23 cellular contexts compared by ENCODE assay signal in genomic region chr2:114545052-114545451, GRCh38.
DNase-seq lines count a peak whose midpoint lies in the region; ATAC-seq, FAIRE-seq and TF ChIP-seq lines count a peak whose summit lies in the region.
"Had no signal": no experiment of that assay in that cellular context is flagged by ENCODE, and none has a peak within 500 bp of the region (broad histone marks: within the 10 kb centered on the region; RNA-seq: fewer than 3 reads in every experiment).

No MANE protein-coding gene starts in this region.

- intact Hi-C loops in kidney (cut with DNase I), result no loop called here
- intact Hi-C loops in thyroid gland (cut with DNase I), result no loop called here
- intact Hi-C loops in posterior vena cava (cut with DNase I), result no loop called here

- DNase-seq in DMS 273 (lab: John Stamatoyannopoulos, UW; ENCODE audit: unreplicated experiment), result peak; percentile 69
- no peak for DNase-seq in WTC11 (ENCODE audit: low spot score)
- DNase-seq in kidney, result no peak
- DNase-seq in thyroid gland, result peak; percentile 31 to 33
- DNase-seq in AG20443 (ENCODE audit: low spot score), result no peak
- DNase-seq in posterior vena cava (ENCODE audit: low spot score), result no peak
- DNase-seq: 8988T; Caco-2; CD4-positive, CD25-positive, alpha-beta regulatory T cell; CD8-positive, alpha-beta T cell; DMS53; DMS79 treated with DMSO at 0.1 percent for 48 hours; GF-D8; GM23248; H7; HCEC 1CT had no signal

- TF ChIP-seq CTCF in WTC11 (IDR thresholded peaks at IDR 0.05) (no peak), kidney (IDR thresholded peaks at IDR 0.05; ENCODE audit: borderline replicate concordance, extremely low read depth, insufficient read depth) (no peak), thyroid gland (IDR thresholded peaks at IDR 0.05) (no peak)

- H3K9me3 ChIP-seq in kidney (ENCODE audit: control insufficient read depth in 1 of 2, low read length in 2 of 2) (no peaks in the 10 kb centered on the region), thyroid gland (no peaks in the 10 kb centered on the region)
- H3K9me3 ChIP-seq: BLaER1, Caco-2 had no signal

- H3K36me3 ChIP-seq in kidney (ENCODE audit: control insufficient read depth in 1 of 2, insufficient read depth in 2 of 2, low read length in 2 of 2) (no peaks in the 10 kb centered on the region), thyroid gland (no peaks in the 10 kb centered on the region)
- H3K36me3 ChIP-seq: BLaER1 had no signal

- no peaks in the 10 kb centered on the region; the same call in 1 of the 2 replicates for H3K27me3 Mint-ChIP-seq in WTC11 (ENCODE audit: low read depth)

- no peak overlapping the region for H3K27ac Mint-ChIP-seq in WTC11
- H3K27ac Mint-ChIP-seq: B cell; CD8-positive, alpha-beta T cell had no signal

- POLR2A ChIA-PET in WTC11 (lab: Charles Lee), result no interaction called here

- H3K27me3 ChIP-seq in thyroid gland, result no peaks in the 10 kb centered on the region
- H3K27me3 ChIP-seq: BLaER1 had no signal

- 86 to 91% methylated on average over 2 of the region's 2 CpGs for WGBS in thyroid gland, 2 donors

- no peak overlapping the region for H3K4me3 Mint-ChIP-seq in WTC11
- H3K4me3 Mint-ChIP-seq: B cell; CD4-positive, CD25-positive, alpha-beta regulatory T cell; CD8-positive, alpha-beta T cell had no signal

- H3K4me3 ChIP-seq in kidney (ENCODE audit: low read length in 2 of 2), result no peak overlapping the region
- no peak overlapping the region for H3K4me3 ChIP-seq in thyroid gland (replicated peaks in 1 of 3)
- H3K4me3 ChIP-seq: BLaER1, GM23248 had no signal

- CTCF ChIA-PET in WTC11 (lab: Charles Lee), result no interaction called here

- peaks cover 17% of the 10 kb centered on the region for H3K9me3 Mint-ChIP-seq in WTC11
- H3K9me3 Mint-ChIP-seq: CD8-positive, alpha-beta T cell had no signal

- no peak overlapping the region for H3K9ac ChIP-seq in kidney (ENCODE audit: low read length in 2 of 2)
- H3K9ac ChIP-seq: BLaER1, GM23248 had no signal

- peaks cover 11% of the 10 kb centered on the region for H3K4me1 Mint-ChIP-seq in WTC11
- H3K4me1 Mint-ChIP-seq: B cell had no signal

- no peak for TF ChIP-seq POLR2A in thyroid gland (IDR thresholded peaks at IDR 0.05)

- peaks cover 3% of the 10 kb centered on the region; the same call in 1 of the 2 replicates for H3K36me3 Mint-ChIP-seq in WTC11
- H3K36me3 Mint-ChIP-seq: CD4-positive, CD25-positive, alpha-beta regulatory T cell; CD8-positive, alpha-beta T cell had no signal

- H3K27ac ChIP-seq in kidney (ENCODE audit: low read depth in 2 of 2, low read length in 2 of 2) (no peak overlapping the region), thyroid gland (peak overlapping the region in 1 of 3 donors; percentile 20)
- H3K27ac ChIP-seq: BLaER1, C4-2B, GM23248 had no signal

- H3K4me1 ChIP-seq in kidney (ENCODE audit: control insufficient read depth in 1 of 2, insufficient read depth in 1 of 2, low read depth in 1 of 2, low read length in 2 of 2) (peaks cover 4 to 13% of the 10 kb centered on the region in 2 donors), thyroid gland (peaks cover 25 to 27% of the 10 kb centered on the region in 2 donors)

- FAIRE-seq in kidney (lab: Jason Lieb, UNC), result peak; percentile 96
- FAIRE-seq: GM12891, GM18507, H1 had no signal

- ATAC-seq in WTC11, result no peak
- no peak for ATAC-seq in HG03460 (IDR thresholded peaks at IDR 0.05; ENCODE audit: unreplicated experiment)
- ATAC-seq: CD8-positive, alpha-beta T cell had no signal

TF ChIP-seq in WTC11, 78 proteins besides CTCF, POLR2A, EP300 and RAD21:
- peak; percentile 92 for TF ChIP-seq HMGA2 (CRISPR knock-in tag; IDR thresholded peaks at IDR 0.05)
- no peak for TF ChIP-seq ZNF138 (CRISPR knock-in tag; conservative IDR thresholded peaks at IDR 0.05)
- no peak for TF ChIP-seq FOXP1 (CRISPR knock-in tag; IDR thresholded peaks at IDR 0.05; ENCODE audit: borderline replicate concordance)
- no peak for TF ChIP-seq HMGXB4 (CRISPR knock-in tag; IDR thresholded peaks at IDR 0.05)
- no peak for TF ChIP-seq CDX4 (CRISPR knock-in tag; IDR thresholded peaks at IDR 0.05; ENCODE audit: borderline replicate concordance)

Comparison
In these comparisons a context has a peak if more than half of its experiments do, and no peak if none do; other contexts are left out.
1. DNase-seq: peak in DMS 273 (single experiment) and thyroid gland (2 of 2); none in WTC11 (single experiment), kidney (single experiment), AG20443 (single experiment) and posterior vena cava (single experiment).